ENCODE assay signal across 8 cellular contexts in genomic region chr4:108168672-108169562, GRCh38. TPM values are rescaled to one million over a fixed set of nuclear protein-coding genes. Genes with fewer than 3 reads are reported as not detected.
A peak's percentile ranks its signal among the peaks of the same experiment; 100 is the strongest.
DNase-seq lines count a peak whose midpoint lies in the region; ATAC-seq, FAIRE-seq and TF ChIP-seq lines count a peak whose summit lies in the region.

TSS of gene LEF1 (minus strand) at chr4:108168932. CDS start at chr4:108167767, 1,165 bp downstream.

- peak within 1 kb of the TSS; percentile 87 for H3K9ac ChIP-seq in HUES6 (ENCODE audit: low read length)
- H3K9ac ChIP-seq in kidney (ENCODE audit: low read length in 2 of 2) = peak within 1 kb of the TSS in 1 of 2 donors; percentile 15

- H3K4me1 ChIP-seq in HUES6 (ENCODE audit: control insufficient read depth, insufficient read depth, low read length) (peaks cover 42% of the 10 kb centered on the region), kidney (ENCODE audit: control insufficient read depth in 1 of 2, insufficient read depth in 1 of 2, low read depth in 1 of 2, low read length in 2 of 2) (peaks cover 0 to 5% of the 10 kb centered on the region in 2 donors)

- no peak for DNase-seq in AG04450 (ENCODE audit: low read depth, low spot score)
- DNase-seq in brain microvascular endothelial cell = peak; percentile 32
- peak; percentile 81 for DNase-seq in kidney
- peak; percentile 80 for DNase-seq in stimulated activated CD4-positive, alpha-beta T cell treated with anti-CD3 and anti-CD28 coated beads, Interleukin-2, amount 100 ng/mL, for 4 hours (ENCODE audit: low read depth)
- DNase-seq in AML-193 (lab: John Stamatoyannopoulos, UW) = no peak

- POLR2A ChIA-PET in AG04450 (lab: Yijun Ruan, JAX) = no interaction called here

- no peaks in the 10 kb centered on the region; the same call in 1 of the 2 replicates for H3K36me3 ChIP-seq in HUES6 (ENCODE audit: control insufficient read depth, insufficient read depth, low read length)
- no peaks in the 10 kb centered on the region for H3K36me3 ChIP-seq in brain microvascular endothelial cell (replicated peaks)
- H3K36me3 ChIP-seq in kidney (ENCODE audit: control insufficient read depth in 1 of 2, insufficient read depth in 2 of 2, low read length in 2 of 2) = no peaks in the 10 kb centered on the region

- H3K4me3 ChIP-seq in AG04450 (ENCODE audit: low read depth, low read length) (peak within 1 kb of the TSS; percentile 60), HUES6 (ENCODE audit: low read depth, low read length) (peak within 1 kb of the TSS; percentile 70), brain microvascular endothelial cell (ENCODE audit: low read depth, low read length) (peak within 1 kb of the TSS; percentile 66), kidney (ENCODE audit: low read length in 2 of 2) (peak within 1 kb of the TSS; percentile 68 to 73)

- H3K27ac ChIP-seq in AG04450 (ENCODE audit: low read depth, low read length) (no peak within 1 kb of the TSS), HUES6 (ENCODE audit: low read depth, low read length) (peak within 1 kb of the TSS; percentile 72; the same call in 1 of the 2 replicates), brain microvascular endothelial cell (no peak within 1 kb of the TSS), kidney (ENCODE audit: low read depth in 2 of 2, low read length in 2 of 2) (no peak within 1 kb of the TSS)

- TF ChIP-seq CTCF in AG04450 (IDR thresholded peaks at IDR 0.05; ENCODE audit: low read depth, low read length) (no peak), brain microvascular endothelial cell (IDR thresholded peaks at IDR 0.05; ENCODE audit: low read depth, low read length, missing control alignments) (no peak), kidney (IDR thresholded peaks at IDR 0.05; ENCODE audit: borderline replicate concordance, extremely low read depth, insufficient read depth) (no peak)

- in situ Hi-C loops in brain microvascular endothelial cell (cut with HindIII; ENCODE audit: low pct_ligation_motif_present, low sequenced_read_pairs) = no loop called here

- H3K9me3 ChIP-seq in AG04450 (ENCODE audit: control insufficient read depth, insufficient read depth, low read length) (peaks cover 17% of the 10 kb centered on the region; the same call in 1 of the 2 replicates), HUES6 (ENCODE audit: control insufficient read depth, insufficient read depth, low read depth, low read length) (no peaks in the 10 kb centered on the region), kidney (ENCODE audit: control insufficient read depth in 1 of 2, low read length in 2 of 2) (no peaks in the 10 kb centered on the region)

- FAIRE-seq in kidney (lab: Jason Lieb, UNC) = no peak

- CTCF ChIA-PET in AG04450 (lab: Charles Lee) = no interaction called here

- intact Hi-C loops in T-helper 2 cell treated with Interferon-gamma antibody and Interleukin-4, amounts not matched to agents 100 ng/mL and 5 ng/mL, for 36 hours (cut with micrococcal nuclease) = loop anchor here (1.0 to 5.0 kb wide), 6 partner anchors 263 to 481 kb away; partner anchors contain the start of genes OSTC and PAPSS1
- intact Hi-C loops in kidney (cut with DNase I) = no loop called here

- ATAC-seq in GM19372 (IDR thresholded peaks at IDR 0.05; ENCODE audit: low read depth, unreplicated experiment) = peak; percentile 35

- peaks cover 85% of the 10 kb centered on the region for H3K27me3 ChIP-seq in AG04450 (ENCODE audit: control insufficient read depth, insufficient read depth, low read length)
- peaks cover 98% of the 10 kb centered on the region for H3K27me3 ChIP-seq in HUES6 (ENCODE audit: control insufficient read depth, insufficient read depth, low read length)
- peaks cover 59% of the 10 kb centered on the region for H3K27me3 ChIP-seq in brain microvascular endothelial cell (replicated peaks)

RNA-seq across cellular contexts. Expression of gene LEF1, which starts in this region (rescaled TPM):
- polyA plus RNA-seq in AG04450 (2011; rRNA removed) = 1.2 TPM in 2 replicates
- 1.8 and 2.4 TPM in 2 replicates for polyA minus RNA-seq in AG04450 (2011; rRNA and poly(A)+ RNA removed)
- total RNA-seq in T-helper 2 cell treated with Interferon-gamma antibody and Interleukin-4, amounts not matched to agents 100 ng/mL and 5 ng/mL, for 36 hours = 173 and 175 TPM in 2 replicates
- total RNA-seq in kidney = 14.5 TPM
- 5.1 TPM for polyA plus RNA-seq in kidney (ENCODE audit: insufficient read depth, low read depth, low replicate concordance)

Comparison
In these comparisons a context has a peak if more than half of its experiments do, and no peak if none do; other contexts are left out.
1. RNA of gene LEF1 (total RNA-seq): 173 to 175 TPM in T-helper 2 cell treated with Interferon-gamma antibody and Interleukin-4, amounts not matched to agents 100 ng/mL and 5 ng/mL, for 36 hours; 14.5 TPM in kidney (single experiment); every median in the first group is over 10 times any median in the second.
2. DNase-seq: peak in brain microvascular endothelial cell (single experiment), kidney (single experiment) and stimulated activated CD4-positive, alpha-beta T cell treated with anti-CD3 and anti-CD28 coated beads, Interleukin-2, amount 100 ng/mL, for 4 hours (single experiment); none in AG04450 (single experiment) and AML-193 (0 of 2).
3. Peak in every context shown above with its lines, with median percentiles within 50 percentile points of each other: H3K4me3 ChIP-seq.